Comparison of ENCODE assay signal across 16 cellular contexts in the genomic region with DNA sequence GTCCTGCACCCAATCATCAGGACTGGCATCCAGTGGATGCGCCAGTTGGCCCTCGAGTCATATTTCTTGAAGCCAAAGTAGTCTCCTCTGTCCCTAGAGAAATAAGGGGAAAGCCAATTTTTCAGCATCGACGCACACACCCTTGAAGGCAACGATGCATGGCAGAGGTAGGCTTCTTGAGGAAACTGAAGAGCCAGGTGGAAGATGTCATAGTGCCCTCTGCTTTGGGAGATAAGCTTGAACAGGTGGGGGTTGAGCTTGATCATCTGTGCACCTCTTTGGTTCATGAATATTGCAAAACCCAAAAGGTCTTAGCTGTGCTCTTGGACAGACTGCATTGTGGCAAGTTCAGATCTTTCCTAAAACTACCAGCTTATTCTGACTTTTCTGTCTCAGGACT. TPM values are rescaled to one million over a fixed set of nuclear protein-coding genes. Genes with fewer than 3 reads are reported as not detected.
DNase-seq lines count a peak whose midpoint lies in the region; ATAC-seq and TF ChIP-seq lines count a peak whose summit lies in the region.
"Had no signal": no experiment of that assay in that cellular context is flagged by ENCODE, and none has a peak within 500 bp of the region (broad histone marks: within the 10 kb centered on the region; RNA-seq: fewer than 3 reads in every experiment).

No MANE protein-coding gene starts in this region.

- H3K4me3 Mint-ChIP-seq in IgD-negative memory B cell, result peak overlapping the region in 1 of 4 donors; percentile 82
- H3K4me3 Mint-ChIP-seq: activated T-cell treated with anti-CD3 and anti-CD28 coated beads, Interleukin-2, amount 50 U/mL, for 4 hours; stimulated activated naive CD8-positive, alpha-beta T cell treated with anti-CD3 and anti-CD28 coated beads, Interleukin-15, amount 100 ng/mL, for 72 hours had no signal

- H3K36me3 ChIP-seq in mesendoderm (ENCODE audit: control insufficient read depth, insufficient read depth, low read length) (no peaks in the 10 kb centered on the region), prostate gland (no peaks in the 10 kb centered on the region)
- H3K36me3 ChIP-seq: ascending aorta had no signal

- H2AK5ac ChIP-seq in mesendoderm (ENCODE audit: low read length), result no peak overlapping the region

- peaks cover 26% of the 10 kb centered on the region for H3K27me3 Mint-ChIP-seq in IgD-negative memory B cell
- H3K27me3 Mint-ChIP-seq: stimulated activated naive CD8-positive, alpha-beta T cell treated with anti-CD3 and anti-CD28 coated beads, Interleukin-15, amount 100 ng/mL, for 72 hours had no signal

- no peak for DNase-seq in erythroblast (lab: John Stamatoyannopoulos, UW)
- no peak for DNase-seq in NCI-H2081 treated with DMSO at 0.1 percent for 48 hours (lab: John Stamatoyannopoulos, UW)
- DNase-seq in mesendoderm, result no peak
- DNase-seq in prostate gland (ENCODE audit: low spot score), result no peak
- DNase-seq: activated CD4-positive, alpha-beta T cell treated with anti-CD3 and anti-CD28 coated beads for 1 hour; activated T-cell treated with anti-CD3 and anti-CD28 coated beads, Interleukin-2, amount 50 U/mL, for 4 hours; foreskin keratinocyte; islet precursor cell; KBM-7; stimulated activated CD4-positive, alpha-beta T cell treated with anti-CD3 and anti-CD28 coated beads, Interleukin-4, amount 100 ng/mL, for 4 hours; stimulated activated naive CD8-positive, alpha-beta T cell treated with anti-CD3 and anti-CD28 coated beads, Interleukin-15, amount 100 ng/mL, for 72 hours had no signal

- no peak overlapping the region for H4K8ac ChIP-seq in mesendoderm (ENCODE audit: low read depth, low read length)

- no peak for TF ChIP-seq POLR2A in erythroblast (IDR thresholded peaks at IDR 0.05; ENCODE audit: low read length)
- TF ChIP-seq POLR2A in prostate gland (IDR thresholded peaks at IDR 0.05), result no peak

- H3K27me3 ChIP-seq in mesendoderm (ENCODE audit: insufficient read depth, low read length, poor library complexity) (no peaks in the 10 kb centered on the region), prostate gland (replicated peaks; ENCODE audit: insufficient read depth) (no peaks in the 10 kb centered on the region)
- H3K27me3 ChIP-seq: ascending aorta had no signal

- intact Hi-C loops in prostate gland (cut with DNase I), result loop anchor here (10.0 kb wide), 2 partner anchors 136 to 386 kb away; no protein-coding TSS in a partner anchor

- H3K4me1 Mint-ChIP-seq in IgD-negative memory B cell, result peaks cover 10 to 21% (median 16%) of the 10 kb centered on the region in 3 donors
- H3K4me1 Mint-ChIP-seq: stimulated activated naive CD8-positive, alpha-beta T cell treated with anti-CD3 and anti-CD28 coated beads, Interleukin-15, amount 100 ng/mL, for 72 hours had no signal

- H3K9ac ChIP-seq in mesendoderm (ENCODE audit: low read length), result no peak overlapping the region

- H3K4me1 ChIP-seq in mesendoderm (ENCODE audit: control insufficient read depth, low read depth, low read length) (no peaks in the 10 kb centered on the region), prostate gland (replicated peaks) (no peaks in the 10 kb centered on the region)
- H3K4me1 ChIP-seq: ascending aorta, foreskin keratinocyte had no signal

- no peak for TF ChIP-seq CTCF in prostate gland (IDR thresholded peaks at IDR 0.05)

- H3K4me2 ChIP-seq in mesendoderm (ENCODE audit: low read length), result no peak overlapping the region

- H3K27ac Mint-ChIP-seq in IgD-negative memory B cell, result peak overlapping the region; percentile 23 to 82 (median 57)
- H3K27ac Mint-ChIP-seq: stimulated activated naive CD8-positive, alpha-beta T cell treated with anti-CD3 and anti-CD28 coated beads, Interleukin-15, amount 100 ng/mL, for 72 hours had no signal

- H3K56ac ChIP-seq in mesendoderm (ENCODE audit: low read length), result no peak overlapping the region

- H2BK5ac ChIP-seq in mesendoderm (ENCODE audit: low read length), result no peak overlapping the region

- no peak overlapping the region for H3K23ac ChIP-seq in mesendoderm (ENCODE audit: low read length)

- no peak overlapping the region for H3K18ac ChIP-seq in mesendoderm (ENCODE audit: low read length)

- H3K9me3 ChIP-seq in prostate gland, result no peaks in the 10 kb centered on the region
- H3K9me3 ChIP-seq: ascending aorta had no signal

- no peak overlapping the region for H3K4ac ChIP-seq in mesendoderm (ENCODE audit: low read depth, low read length)

- peaks cover 2% of the 10 kb centered on the region for H3K36me3 Mint-ChIP-seq in IgD-negative memory B cell

- ATAC-seq in GM18498 (IDR thresholded peaks at IDR 0.05; ENCODE audit: unreplicated experiment), result peak; percentile 57
- peak; percentile 64 for ATAC-seq in GM19463 (IDR thresholded peaks at IDR 0.05; ENCODE audit: unreplicated experiment)
- ATAC-seq in HG02938 (IDR thresholded peaks at IDR 0.05; ENCODE audit: unreplicated experiment), result peak; percentile 58
- ATAC-seq: activated T-cell treated with anti-CD3 and anti-CD28 coated beads, Interleukin-2, amount 50 U/mL, for 4 hours; foreskin keratinocyte; stimulated activated naive CD8-positive, alpha-beta T cell treated with anti-CD3 and anti-CD28 coated beads, Interleukin-15, amount 100 ng/mL, for 72 hours had no signal

- WGBS in mesendoderm (ENCODE audit: extremely low coverage, insufficient coverage, low lambda C conversion rate), result no CpG with 5 or more reads among the region's 5 CpGs
- 97% methylated on average over 5 of the region's 5 CpGs for WGBS in prostate gland

- H3K79me1 ChIP-seq in mesendoderm (ENCODE audit: low read length), result no peaks in the 10 kb centered on the region

- no peak overlapping the region for H2BK120ac ChIP-seq in mesendoderm (ENCODE audit: low read depth, low read length)

- H4K5ac ChIP-seq in mesendoderm (ENCODE audit: low read length), result no peak overlapping the region

- H2BK15ac ChIP-seq in mesendoderm (replicated peaks; ENCODE audit: low read depth), result no peak overlapping the region

- H3K79me2 ChIP-seq in mesendoderm (ENCODE audit: control insufficient read depth, insufficient read depth, low read length), result no peaks in the 10 kb centered on the region

- H3K9me3 Mint-ChIP-seq in IgD-negative memory B cell, result peaks cover 0 to 1% (median 0%) of the 10 kb centered on the region in 3 donors
- H3K9me3 Mint-ChIP-seq: activated T-cell treated with anti-CD3 and anti-CD28 coated beads, Interleukin-2, amount 50 U/mL, for 4 hours; stimulated activated naive CD8-positive, alpha-beta T cell treated with anti-CD3 and anti-CD28 coated beads, Interleukin-15, amount 100 ng/mL, for 72 hours had no signal

- H3K4me3 ChIP-seq in mesendoderm (ENCODE audit: low read length) (no peak overlapping the region), prostate gland (no peak overlapping the region)
- H3K4me3 ChIP-seq: ascending aorta had no signal

- no peak overlapping the region for H3K27ac ChIP-seq in mesendoderm (ENCODE audit: low read depth, low read length)
- no peak overlapping the region for H3K27ac ChIP-seq in prostate gland
- H3K27ac ChIP-seq: ascending aorta, foreskin keratinocyte had no signal

RNA-seq across cellular contexts. Expression of gene WDR1, which starts 34.6 kb away (rescaled TPM):
- 213 TPM for polyA plus RNA-seq in IgD-negative memory B cell
- polyA plus RNA-seq in mesendoderm (2013, experiment 1 of 2), result 261 TPM
- 261 TPM for polyA plus RNA-seq in mesendoderm (2013, experiment 2 of 2)
- total RNA-seq in prostate gland, result 100 to 1,000 TPM; 127 to 171 TPM
